14 cellular contexts compared by ENCODE assay signal in genomic region chr5:147780924-147781530, GRCh38. TPM values are rescaled to one million over a fixed set of nuclear protein-coding genes. Genes with fewer than 3 reads are reported as not detected.
DNase-seq lines count a peak whose midpoint lies in the region; ATAC-seq and TF ChIP-seq lines count a peak whose summit lies in the region.
"Had no signal": no experiment of that assay in that cellular context is flagged by ENCODE, and none has a peak within 500 bp of the region (broad histone marks: within the 10 kb centered on the region; RNA-seq: fewer than 3 reads in every experiment).

No MANE protein-coding gene starts in this region.

- H3K36me3 ChIP-seq in iPS-15b (ENCODE audit: control insufficient read depth, insufficient read depth, low read length) (no peaks in the 10 kb centered on the region), thymus (ENCODE audit: control insufficient read depth, insufficient read depth) (no peaks in the 10 kb centered on the region)

- H3K27me3 ChIP-seq in iPS-15b (ENCODE audit: control insufficient read depth, insufficient read depth, low read length) (no peaks in the 10 kb centered on the region), thymus (ENCODE audit: control insufficient read depth, insufficient read depth) (no peaks in the 10 kb centered on the region)

- no peak overlapping the region for H3K27ac ChIP-seq in thymus (ENCODE audit: low read depth)

- H3K36me3 Mint-ChIP-seq in activated naive CD4-positive, alpha-beta T cell treated with anti-CD3 and anti-CD28 coated beads, Interleukin-2, amount 50 U/mL, for 24 hours = no peaks in the 10 kb centered on the region
- no peaks in the 10 kb centered on the region for H3K36me3 Mint-ChIP-seq in activated naive CD4-positive, alpha-beta T cell treated with anti-CD3 and anti-CD28 coated beads for 36 hours (ENCODE audit: low read depth)
- peaks cover 7% of the 10 kb centered on the region for H3K36me3 Mint-ChIP-seq in activated CD8-positive, alpha-beta T cell treated with anti-CD3 and anti-CD28 coated beads for 36 hours (ENCODE audit: low read depth)

- peaks cover 17% of the 10 kb centered on the region for H3K4me1 ChIP-seq in iPS-15b (ENCODE audit: control insufficient read depth, insufficient read depth, low read length)
- H3K4me1 ChIP-seq in thymus (ENCODE audit: control insufficient read depth, insufficient read depth, low read length) = peaks cover 4% of the 10 kb centered on the region

- peaks cover 19% of the 10 kb centered on the region for H3K4me1 Mint-ChIP-seq in activated naive CD4-positive, alpha-beta T cell treated with anti-CD3 and anti-CD28 coated beads, Interleukin-2, amount 50 U/mL, for 24 hours
- peaks cover 4% of the 10 kb centered on the region for H3K4me1 Mint-ChIP-seq in activated naive CD4-positive, alpha-beta T cell treated with anti-CD3 and anti-CD28 coated beads for 36 hours (ENCODE audit: low read depth)
- H3K4me1 Mint-ChIP-seq in activated CD8-positive, alpha-beta T cell treated with anti-CD3 and anti-CD28 coated beads for 36 hours (ENCODE audit: low read depth) = peaks cover 25% of the 10 kb centered on the region

- peak overlapping the region; percentile 12 for H3K27ac Mint-ChIP-seq in activated naive CD4-positive, alpha-beta T cell treated with anti-CD3 and anti-CD28 coated beads, Interleukin-2, amount 50 U/mL, for 24 hours
- no peak overlapping the region for H3K27ac Mint-ChIP-seq in activated naive CD4-positive, alpha-beta T cell treated with anti-CD3 and anti-CD28 coated beads for 36 hours
- peak overlapping the region; percentile 36 for H3K27ac Mint-ChIP-seq in activated CD8-positive, alpha-beta T cell treated with anti-CD3 and anti-CD28 coated beads for 36 hours
- H3K27ac Mint-ChIP-seq: activated B cell treated with CpG ODN at 0.5 μM for 24 hours had no signal

- no peaks in the 10 kb centered on the region for H3K27me3 Mint-ChIP-seq in activated naive CD4-positive, alpha-beta T cell treated with anti-CD3 and anti-CD28 coated beads, Interleukin-2, amount 50 U/mL, for 24 hours
- peaks cover 18% of the 10 kb centered on the region for H3K27me3 Mint-ChIP-seq in activated naive CD4-positive, alpha-beta T cell treated with anti-CD3 and anti-CD28 coated beads for 36 hours (ENCODE audit: low read depth)
- no peaks in the 10 kb centered on the region for H3K27me3 Mint-ChIP-seq in activated CD8-positive, alpha-beta T cell treated with anti-CD3 and anti-CD28 coated beads for 36 hours
- H3K27me3 Mint-ChIP-seq: activated B cell treated with CpG ODN at 0.5 μM for 24 hours had no signal

- peak overlapping the region; percentile 3 for H3K9ac ChIP-seq in iPS-15b (ENCODE audit: low read depth, low read length)

- POLR2A ChIA-PET in activated CD8-positive, alpha-beta T cell treated with anti-CD3 and anti-CD28 coated beads for 36 hours (lab: Charles Lee) = interaction anchor here (0.9 kb wide), 1 partner anchor 20 kb away, joined by 5 read pairs; no protein-coding TSS in a partner anchor

- peaks cover 4% of the 10 kb centered on the region for H3K9me3 Mint-ChIP-seq in activated naive CD4-positive, alpha-beta T cell treated with anti-CD3 and anti-CD28 coated beads, Interleukin-2, amount 50 U/mL, for 24 hours
- peaks cover 3% of the 10 kb centered on the region for H3K9me3 Mint-ChIP-seq in activated naive CD4-positive, alpha-beta T cell treated with anti-CD3 and anti-CD28 coated beads for 36 hours
- peaks cover 7% of the 10 kb centered on the region for H3K9me3 Mint-ChIP-seq in activated CD8-positive, alpha-beta T cell treated with anti-CD3 and anti-CD28 coated beads for 36 hours

- H3K9me3 ChIP-seq in iPS-15b (ENCODE audit: control insufficient read depth, insufficient read depth, low read length) (no peaks in the 10 kb centered on the region), thymus (ENCODE audit: control insufficient read depth) (no peaks in the 10 kb centered on the region)

- H3K4me3 Mint-ChIP-seq in activated naive CD4-positive, alpha-beta T cell treated with anti-CD3 and anti-CD28 coated beads, Interleukin-2, amount 50 U/mL, for 24 hours = peak overlapping the region; percentile 36
- no peak overlapping the region for H3K4me3 Mint-ChIP-seq in activated naive CD4-positive, alpha-beta T cell treated with anti-CD3 and anti-CD28 coated beads for 36 hours
- H3K4me3 Mint-ChIP-seq in activated CD8-positive, alpha-beta T cell treated with anti-CD3 and anti-CD28 coated beads for 36 hours = peak overlapping the region; percentile 98

- CTCF ChIA-PET in activated naive CD4-positive, alpha-beta T cell treated with anti-CD3 and anti-CD28 coated beads for 36 hours (lab: Charles Lee) = no interaction called here
- CTCF ChIA-PET in activated CD8-positive, alpha-beta T cell treated with anti-CD3 and anti-CD28 coated beads for 36 hours (lab: Charles Lee) = interaction anchor here (1.0 kb wide), 1 partner anchor 42 kb away, joined by 3 read pairs; no protein-coding TSS in a partner anchor

- WGBS in thymus = 95% methylated on average over 5 of the region's 5 CpGs

- no peak for DNase-seq in activated naive CD4-positive, alpha-beta T cell treated with anti-CD3 and anti-CD28 coated beads for 36 hours
- no peak for DNase-seq in activated CD8-positive, alpha-beta T cell treated with anti-CD3 and anti-CD28 coated beads for 36 hours
- no peak for DNase-seq in DMS114 treated with DMSO at 0.1 percent for 48 hours (lab: John Stamatoyannopoulos, UW; ENCODE audit: unreplicated experiment)
- DNase-seq in NCI-H510A treated with DMSO at 0.1 percent for 48 hours (lab: John Stamatoyannopoulos, UW) = no peak
- DNase-seq in ureter (ENCODE audit: low spot score) = no peak
- DNase-seq: activated B cell treated with CpG ODN at 0.5 μM for 24 hours; COR-L47; naive thymus-derived CD4-positive, alpha-beta T cell; NCI-H1436 treated with DMSO at 0.1 percent for 48 hours; RPMI8226 had no signal

- no peak for TF ChIP-seq CTCF in activated CD8-positive, alpha-beta T cell treated with anti-CD3 and anti-CD28 coated beads for 36 hours (IDR thresholded peaks at IDR 0.05)

- ATAC-seq in activated CD8-positive, alpha-beta T cell treated with anti-CD3 and anti-CD28 coated beads for 36 hours = no peak
- ATAC-seq: naive thymus-derived CD4-positive, alpha-beta T cell had no signal

- intact Hi-C loops in activated naive CD4-positive, alpha-beta T cell treated with anti-CD3 and anti-CD28 coated beads for 36 hours (cut with micrococcal nuclease) = no loop called here
- intact Hi-C loops in activated CD8-positive, alpha-beta T cell treated with anti-CD3 and anti-CD28 coated beads for 36 hours (cut with micrococcal nuclease) = no loop called here

- H3K4me3 ChIP-seq in iPS-15b (ENCODE audit: low read depth, low read length) = peak overlapping the region; percentile 81
- H3K4me3 ChIP-seq in thymus (ENCODE audit: low read length) = peak overlapping the region; percentile 61

RNA-seq across cellular contexts. Expression of gene JAKMIP2, which starts 1.5 kb away (rescaled TPM):
- total RNA-seq in activated naive CD4-positive, alpha-beta T cell treated with anti-CD3 and anti-CD28 coated beads for 36 hours = under 1 TPM; 0.14 to 0.17 TPM
- 1 to 10 TPM; 2.6 to 3.2 TPM for total RNA-seq in activated CD8-positive, alpha-beta T cell treated with anti-CD3 and anti-CD28 coated beads for 36 hours
- polyA plus RNA-seq in thymus = 2.6 TPM
- 1.3 TPM for total RNA-seq in ureter
- polyA plus RNA-seq: keratinocyte had no signal

RNA-seq across cellular contexts. Expression of gene SPINK1, which starts 50.4 kb away (rescaled TPM):
- total RNA-seq in activated naive CD4-positive, alpha-beta T cell treated with anti-CD3 and anti-CD28 coated beads for 36 hours = not detected
- not detected for total RNA-seq in activated CD8-positive, alpha-beta T cell treated with anti-CD3 and anti-CD28 coated beads for 36 hours
- 7.3 TPM for polyA plus RNA-seq in thymus
- total RNA-seq in ureter = 4,017 TPM
- total RNA-seq: activated B cell treated with CpG ODN at 0.5 μM for 24 hours; naive thymus-derived CD4-positive, alpha-beta T cell had no signal
- polyA plus RNA-seq: naive thymus-derived CD4-positive, alpha-beta T cell had no signal

Comparison
In these comparisons a context has a peak if more than half of its experiments do, and no peak if none do; other contexts are left out.
1. RNA of gene SPINK1, which starts 50.4 kb away (total RNA-seq): 4,017 TPM in ureter (single experiment); not detected in activated naive CD4-positive, alpha-beta T cell treated with anti-CD3 and anti-CD28 coated beads for 36 hours and not detected in activated CD8-positive, alpha-beta T cell treated with anti-CD3 and anti-CD28 coated beads for 36 hours; every median in the first group is over 1,000 times any median in the second.